ENCODE assay signal across 1 cellular context in the genomic region with DNA sequence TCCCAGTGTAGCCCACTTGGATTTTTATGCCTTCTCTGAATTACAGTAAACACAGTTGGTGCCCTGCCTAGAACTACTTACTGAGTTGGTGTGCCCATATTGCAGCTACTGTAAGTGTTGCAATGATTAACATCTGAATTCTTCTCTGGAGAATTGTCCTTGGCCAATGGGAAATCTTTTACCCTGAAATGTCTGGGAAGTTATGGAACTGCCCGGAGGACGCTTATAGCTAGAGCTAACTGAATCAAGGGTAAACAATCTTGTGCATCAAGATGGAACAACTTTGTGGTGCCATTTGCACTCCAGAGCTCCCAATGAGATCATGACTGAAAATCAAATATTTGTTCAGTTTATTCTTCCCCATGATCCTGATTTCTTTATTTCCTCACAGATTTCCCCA.
TF ChIP-seq lines count a peak whose summit lies in the region.

No MANE protein-coding gene starts in this region.

TF ChIP-seq in K562, 482 proteins besides CTCF, POLR2A, EP300 and RAD21 (continued from another document):
- TF ChIP-seq, protein P1, sequence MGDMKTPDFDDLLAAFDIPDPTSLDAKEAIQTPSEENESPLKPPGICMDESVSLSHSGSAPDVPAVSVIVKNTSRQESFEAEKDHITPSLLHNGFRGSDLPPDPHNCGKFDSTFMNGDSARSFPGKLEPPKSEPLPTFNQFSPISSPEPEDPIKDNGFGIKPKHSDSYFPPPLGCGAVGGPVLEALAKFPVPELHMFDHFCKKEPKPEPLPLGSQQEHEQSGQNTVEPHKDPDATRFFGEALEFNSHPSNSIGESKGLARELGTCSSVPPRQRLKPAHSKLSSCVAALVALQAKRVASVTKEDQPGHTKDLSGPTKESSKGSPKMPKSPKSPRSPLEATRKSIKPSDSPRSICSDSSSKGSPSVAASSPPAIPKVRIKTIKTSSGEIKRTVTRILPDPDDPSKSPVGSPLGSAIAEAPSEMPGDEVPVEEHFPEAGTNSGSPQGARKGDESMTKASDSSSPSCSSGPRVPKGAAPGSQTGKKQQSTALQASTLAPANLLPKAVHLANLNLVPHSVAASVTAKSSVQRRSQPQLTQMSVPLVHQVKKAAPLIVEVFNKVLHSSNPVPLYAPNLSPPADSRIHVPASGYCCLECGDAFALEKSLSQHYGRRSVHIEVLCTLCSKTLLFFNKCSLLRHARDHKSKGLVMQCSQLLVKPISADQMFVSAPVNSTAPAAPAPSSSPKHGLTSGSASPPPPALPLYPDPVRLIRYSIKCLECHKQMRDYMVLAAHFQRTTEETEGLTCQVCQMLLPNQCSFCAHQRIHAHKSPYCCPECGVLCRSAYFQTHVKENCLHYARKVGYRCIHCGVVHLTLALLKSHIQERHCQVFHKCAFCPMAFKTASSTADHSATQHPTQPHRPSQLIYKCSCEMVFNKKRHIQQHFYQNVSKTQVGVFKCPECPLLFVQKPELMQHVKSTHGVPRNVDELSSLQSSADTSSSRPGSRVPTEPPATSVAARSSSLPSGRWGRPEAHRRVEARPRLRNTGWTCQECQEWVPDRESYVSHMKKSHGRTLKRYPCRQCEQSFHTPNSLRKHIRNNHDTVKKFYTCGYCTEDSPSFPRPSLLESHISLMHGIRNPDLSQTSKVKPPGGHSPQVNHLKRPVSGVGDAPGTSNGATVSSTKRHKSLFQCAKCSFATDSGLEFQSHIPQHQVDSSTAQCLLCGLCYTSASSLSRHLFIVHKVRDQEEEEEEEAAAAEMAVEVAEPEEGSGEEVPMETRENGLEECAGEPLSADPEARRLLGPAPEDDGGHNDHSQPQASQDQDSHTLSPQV (IDR thresholded peaks at IDR 0.05), result no peak
- TF ChIP-seq CCNT2 (IDR thresholded peaks at IDR 0.05; ENCODE audit: borderline replicate concordance, extremely low read depth, insufficient read length, low read depth, low read length) (no peak), PHB2 (IDR thresholded peaks at IDR 0.05; ENCODE audit: low read depth) (no peak), MBD2 (IDR thresholded peaks at IDR 0.05; ENCODE audit: borderline replicate concordance, low read depth) (no peak), HOXB6 (CRISPR knock-in tag; IDR thresholded peaks at IDR 0.05; ENCODE audit: borderline replicate concordance) (no peak), TAF9B (IDR thresholded peaks at IDR 0.05; ENCODE audit: partially characterized antibody) (no peak), ZNF217 (CRISPR knock-in tag; IDR thresholded peaks at IDR 0.05) (no peak)
